In the genomic region with DNA sequence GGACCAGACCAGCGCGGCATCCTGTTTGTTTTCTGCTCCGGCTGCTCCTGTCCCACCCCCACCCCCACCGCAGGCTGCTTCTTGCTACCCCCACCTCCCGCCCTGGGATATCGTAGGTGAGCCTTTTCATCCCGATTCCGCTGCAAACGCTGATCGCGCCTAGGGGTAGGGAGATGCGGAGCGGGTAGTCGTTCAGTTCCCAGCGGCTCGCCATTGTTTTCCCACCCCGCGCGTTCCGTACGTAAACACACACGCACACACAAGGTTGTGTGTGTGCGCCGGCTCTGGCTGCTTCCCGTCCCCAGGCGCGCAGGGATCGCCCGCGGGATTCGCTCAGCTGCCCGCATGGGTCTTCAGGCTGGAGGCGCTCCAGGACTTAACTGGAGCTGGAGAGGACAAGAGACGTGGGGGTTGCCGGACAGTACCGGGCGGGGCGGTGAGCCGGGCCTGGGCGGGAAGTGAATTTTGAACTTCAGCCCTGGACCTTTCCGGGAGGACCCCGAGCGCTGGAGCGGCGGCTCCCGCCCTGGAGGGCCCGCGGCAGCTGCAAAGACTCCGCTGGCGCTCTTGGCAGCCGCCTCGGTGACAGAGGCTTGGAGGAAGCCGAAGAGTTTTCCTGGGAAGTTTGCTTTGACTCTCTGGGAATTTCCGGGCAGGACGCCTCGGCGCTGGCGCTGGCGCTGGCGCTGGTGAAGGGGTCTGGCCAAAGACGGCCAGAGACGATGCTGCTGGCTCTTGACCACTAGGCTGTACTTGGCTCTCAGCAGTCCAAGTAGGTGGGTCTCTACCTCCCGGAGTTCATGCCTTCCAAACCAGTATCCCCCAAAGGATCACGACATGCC, we compare ENCODE assay signal across 8 cellular contexts. TPM values are rescaled to one million over a fixed set of nuclear protein-coding genes. Genes with fewer than 3 reads are reported as not detected.
DNase-seq lines count a peak whose midpoint lies in the region; ATAC-seq and TF ChIP-seq lines count a peak whose summit lies in the region.

No MANE protein-coding gene starts in this region.

- H3K9me3 ChIP-seq in MG63: no peaks in the 10 kb centered on the region
- H3K9me3 ChIP-seq in heart right ventricle: no peaks in the 10 kb centered on the region

- intact Hi-C loops in heart right ventricle (cut with DNase I): loop anchor here in 8 of 10 donors (1.0 to 10.0 kb wide), 10 partner anchors 20 to 214 kb away; a partner anchor contains a TSS

- CTCF ChIA-PET in GM10248 (lab: Yijun Ruan, JAX): no interaction called here

- H3K27ac Mint-ChIP-seq in osteocyte (ENCODE audit: unreplicated experiment): peak overlapping the region; percentile 66

- H3K4me3 ChIP-seq in MG63 (peak overlapping the region; percentile 65), heart right ventricle (peak overlapping the region; percentile 34 to 90 (median 83))

- H3K27me3 Mint-ChIP-seq in osteocyte (ENCODE audit: unreplicated experiment): peaks cover 7% of the 10 kb centered on the region

- no peaks in the 10 kb centered on the region for H3K36me3 Mint-ChIP-seq in osteocyte (ENCODE audit: unreplicated experiment)

- peak overlapping the region; percentile 93 for H3K4me3 Mint-ChIP-seq in osteocyte (ENCODE audit: unreplicated experiment)

- peaks cover 37% of the 10 kb centered on the region for H3K4me1 Mint-ChIP-seq in osteocyte (ENCODE audit: unreplicated experiment)

- H3K36me3 ChIP-seq in MG63: no peaks in the 10 kb centered on the region; the same call in none of the 2 replicates
- no peaks in the 10 kb centered on the region for H3K36me3 ChIP-seq in heart right ventricle

- DNase-seq in DMS153 (lab: John Stamatoyannopoulos, UW) (peak; percentile 52), MG63 (peak; percentile 77), amniotic stem cell (lab: John Stamatoyannopoulos, UW) (peak; percentile 24), heart right ventricle (peak; percentile 83 to 86), osteocyte (ENCODE audit: extremely low spot score, unreplicated experiment) (peak; percentile 87), GM10248 (ENCODE audit: extremely low spot score) (no peak), NCI-H1930 (lab: John Stamatoyannopoulos, UW) (no peak)

- peak; percentile 64 to 84 (median 73) for ATAC-seq in heart right ventricle
- ATAC-seq in HG02571 (IDR thresholded peaks at IDR 0.05; ENCODE audit: unreplicated experiment): no peak

- POLR2A ChIA-PET in GM10248 (lab: Yijun Ruan, JAX): no interaction called here

- H3K27me3 ChIP-seq in MG63 (no peaks in the 10 kb centered on the region), heart right ventricle (peaks cover 0 to 59% (median 0%) of the 10 kb centered on the region in 7 donors)

- WGBS in heart right ventricle, 2 donors: 0 to 1% methylated on average over 64 of the region's 64 CpGs

- peak overlapping the region; percentile 75 to 95 (median 86) for H3K27ac ChIP-seq in heart right ventricle

- H3K9me3 Mint-ChIP-seq in osteocyte (ENCODE audit: unreplicated experiment): no peaks in the 10 kb centered on the region

- H3K4me1 ChIP-seq in heart right ventricle: peaks cover 1 to 55% (median 48%) of the 10 kb centered on the region in 9 donors

- TF ChIP-seq CTCF in heart right ventricle (IDR thresholded peaks at IDR 0.05): peak in 2 of 9 donors; percentile 7 to 15
- TF ChIP-seq CTCF in osteocyte (IDR thresholded peaks at IDR 0.05): no peak
- TF ChIP-seq CTCF in GM10248 (IDR thresholded peaks at IDR 0.05; ENCODE audit: control extremely low read depth, extremely low read depth, low read depth, missing control alignments): no peak

RNA-seq across cellular contexts. Expression of a gene that starts 1.6 kb away (rescaled TPM):
- total RNA-seq in MG63 (2014; rRNA removed; shearing (Covaris generic); ENCODE audit: low replicate concordance): 0.86 and 2.1 TPM in 2 replicates
- total RNA-seq in heart right ventricle (10 to 100 TPM in 8 of 10 donors, 1 to 10 TPM in 2; 7.3 to 18.6 (median 12.1) TPM), osteocyte (11.7 and 12.5 TPM in 2 replicates)
- 10 to 100 TPM in 1 of 2 donors, 1 to 10 TPM in 1; 8.6 to 14.7 TPM for polyA plus RNA-seq in heart right ventricle

Comparison
In these comparisons a context has a peak if more than half of its experiments do, and no peak if none do; other contexts are left out.
1. DNase-seq: peak in DMS153 (single experiment), MG63 (single experiment), amniotic stem cell (single experiment), heart right ventricle (2 of 2) and osteocyte (single experiment); none in GM10248 (single experiment) and NCI-H1930 (0 of 2).